ENCODE assay signal across 11 cellular contexts in the genomic region with DNA sequence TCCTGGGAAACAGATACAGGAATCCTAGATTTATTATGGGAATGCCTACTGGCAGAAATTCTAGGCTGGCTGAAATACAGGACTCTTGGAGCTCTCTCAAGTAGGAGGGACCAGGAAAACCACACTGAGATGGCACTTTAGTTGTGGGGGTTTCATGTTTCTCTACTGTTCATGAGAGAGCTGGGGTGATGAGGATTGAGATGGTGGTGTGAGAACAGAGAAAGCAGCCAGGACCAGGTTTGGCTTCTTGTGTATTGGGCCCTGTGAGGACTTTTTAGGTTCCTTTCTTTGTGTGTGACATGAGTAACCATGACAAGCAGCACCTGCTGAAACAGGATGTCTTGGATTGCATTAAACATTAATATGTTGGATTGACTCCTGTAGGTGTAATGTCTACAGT. TPM values are rescaled to one million over a fixed set of nuclear protein-coding genes. Genes with fewer than 3 reads are reported as not detected.
DNase-seq lines count a peak whose midpoint lies in the region; ATAC-seq, FAIRE-seq and TF ChIP-seq lines count a peak whose summit lies in the region.
"Had no signal": no experiment of that assay in that cellular context is flagged by ENCODE, and none has a peak within 500 bp of the region (broad histone marks: within the 10 kb centered on the region; RNA-seq: fewer than 3 reads in every experiment).

No MANE protein-coding gene starts in this region.

- no peak for TF ChIP-seq POLR2A in esophagus squamous epithelium (IDR thresholded peaks at IDR 0.05)

- H3K4me3 ChIP-seq in PC-3 (ENCODE audit: low read length) (peak overlapping the region; percentile 86), esophagus squamous epithelium (peak overlapping the region in 1 of 4 donors; percentile 25), smooth muscle cell (peak overlapping the region; percentile 91)

- POLR2A ChIA-PET in PC-3 (lab: Charles Lee; ENCODE audit: unreplicated experiment) = interaction anchor here (0.6 kb wide), 1 partner anchor 55 kb away, joined by 21 read pairs; no protein-coding TSS in a partner anchor

- TF ChIP-seq CTCF in PC-3 (conservative IDR thresholded peaks at IDR 0.05; ENCODE audit: low read depth, low read length) (no peak), esophagus squamous epithelium (IDR thresholded peaks at IDR 0.05) (no peak), smooth muscle cell (IDR thresholded peaks at IDR 0.05; ENCODE audit: borderline replicate concordance, insufficient read depth, poor library complexity, severe bottlenecking) (no peak)

- ATAC-seq in PC-3 = no peak

- H3K9me2 ChIP-seq in PC-3 (replicated peaks; ENCODE audit: low read length) = no peaks in the 10 kb centered on the region

- intact Hi-C loops in PC-3 (cut with micrococcal nuclease) = no loop called here
- intact Hi-C loops in esophagus squamous epithelium (cut with DNase I) = no loop called here

- no peaks in the 10 kb centered on the region for H3K9me3 ChIP-seq in PC-3 (ENCODE audit: low read length)
- H3K9me3 ChIP-seq in esophagus squamous epithelium = no peaks in the 10 kb centered on the region
- H3K9me3 ChIP-seq in smooth muscle cell (replicated peaks; ENCODE audit: low read depth) = no peaks in the 10 kb centered on the region

- FAIRE-seq in frontal cortex (lab: Jason Lieb, UNC) = no peak

- H4K20me1 ChIP-seq in PC-3 (ENCODE audit: low read length) (peaks cover 60% of the 10 kb centered on the region), smooth muscle cell (ENCODE audit: low read depth) (peaks cover 84% of the 10 kb centered on the region)

- BruUV-seq in PC-3 (replicated peaks; lab: Mats Ljungman, UMichigan) = no TSS peak

- peaks cover 3% of the 10 kb centered on the region for H3F3A ChIP-seq in PC-3 (ENCODE audit: low read length, unreplicated experiment)
- H3F3A ChIP-seq in smooth muscle cell (ENCODE audit: low read depth) = peaks cover 17% of the 10 kb centered on the region

- DNase-seq in NCI-H2029 (lab: John Stamatoyannopoulos, UW) = peak; percentile 21
- DNase-seq in NCI-H2029 treated with DMSO at 0.1 percent for 48 hours (lab: John Stamatoyannopoulos, UW) = no peak
- no peak for DNase-seq in PC-3
- no peak for DNase-seq in esophagus squamous epithelium (lab: John Stamatoyannopoulos, UW)
- DNase-seq in smooth muscle cell (lab: John Stamatoyannopoulos, UW; ENCODE audit: unreplicated experiment) = no peak
- no peak for DNase-seq in HT-29 (ENCODE audit: low spot score)
- no peak for DNase-seq in frontal cortex (ENCODE audit: low spot score in 2 of 2)
- no peak for DNase-seq in kidney glomerular epithelial cell (lab: John Stamatoyannopoulos, UW)
- DNase-seq: activated T-cell treated with anti-CD3 and anti-CD28 coated beads, Interleukin-2, amount 50 U/mL, for 24 hours; NCI-H1092 treated with DMSO at 0.1 percent for 48 hours; SHP77 treated with DMSO at 0.1 percent for 48 hours had no signal

- H3K4me2 ChIP-seq in PC-3 (ENCODE audit: low read length) = peak overlapping the region; percentile 82
- H3K4me2 ChIP-seq in smooth muscle cell = peak overlapping the region; percentile 86

- H2AFZ ChIP-seq in PC-3 (ENCODE audit: low read length) (no peak overlapping the region), smooth muscle cell (ENCODE audit: low read depth) (no peak overlapping the region)

- H3K9ac ChIP-seq in PC-3 (ENCODE audit: low read length) = no peak overlapping the region
- H3K9ac ChIP-seq in smooth muscle cell (ENCODE audit: low read depth) = peak overlapping the region; percentile 54

- H3K36me3 ChIP-seq in PC-3 (ENCODE audit: low read depth, low read length) (no peaks in the 10 kb centered on the region; the same call in 1 of the 2 replicates), esophagus squamous epithelium (peaks cover 0 to 4% (median 0%) of the 10 kb centered on the region in 3 donors), smooth muscle cell (ENCODE audit: low read depth) (no peaks in the 10 kb centered on the region)

- H3K79me2 ChIP-seq in PC-3 (ENCODE audit: low read length) (peaks cover 92% of the 10 kb centered on the region), smooth muscle cell (ENCODE audit: low read depth) (peaks cover 95% of the 10 kb centered on the region)

- peaks cover 73% of the 10 kb centered on the region for H3K4me1 ChIP-seq in PC-3 (ENCODE audit: insufficient read depth, low read length)
- H3K4me1 ChIP-seq in esophagus squamous epithelium = peaks cover 55 to 76% (median 71%) of the 10 kb centered on the region in 3 donors
- H3K4me1 ChIP-seq in smooth muscle cell (ENCODE audit: low read depth) = peaks cover 64% of the 10 kb centered on the region

- H3K27me3 ChIP-seq in PC-3 (ENCODE audit: low read length) (no peaks in the 10 kb centered on the region), esophagus squamous epithelium (no peaks in the 10 kb centered on the region), smooth muscle cell (ENCODE audit: low read depth) (no peaks in the 10 kb centered on the region)

- CTCF ChIA-PET in PC-3 (lab: Charles Lee) = no interaction called here

- H3K27ac ChIP-seq in PC-3 (ENCODE audit: low read length) (peak overlapping the region; percentile 49; the same call in 1 of the 2 replicates), esophagus squamous epithelium (peak overlapping the region; percentile 59 to 99 (median 74)), smooth muscle cell (ENCODE audit: low read depth) (peak overlapping the region; percentile 85)

RNA-seq across cellular contexts. Expression of a gene that starts 4.9 kb away (rescaled TPM):
- total RNA-seq in PC-3 (2014; rRNA removed) = 43.8 and 78.0 TPM in 2 replicates
- 10 to 100 TPM; 23.9 to 60.2 (median 43.5) TPM for total RNA-seq in esophagus squamous epithelium
- 30.4 and 33.1 TPM in 2 replicates for total RNA-seq in smooth muscle cell
- polyA plus RNA-seq in smooth muscle cell = 17.5 and 24.9 TPM in 2 replicates
- 28.4 and 37.2 TPM in 2 replicates for total RNA-seq in HT-29 (2014; rRNA removed; shearing (Covaris generic))
- 17.1 TPM for total RNA-seq in frontal cortex
